ENCODE assay signal across 29 cellular contexts in genomic region chr7:109611656-109612055, GRCh38.
DNase-seq lines count a peak whose midpoint lies in the region; ATAC-seq, FAIRE-seq and TF ChIP-seq lines count a peak whose summit lies in the region.
"Had no signal": no experiment of that assay in that cellular context is flagged by ENCODE, and none has a peak within 500 bp of the region (broad histone marks: within the 10 kb centered on the region; RNA-seq: fewer than 3 reads in every experiment).

No MANE protein-coding gene starts in this region.

- DNase-seq in NCI-H1417 (lab: John Stamatoyannopoulos, UW) (peak in 2 of 3 experiments; percentile 58 to 93), NCI-H69 (lab: John Stamatoyannopoulos, UW) (peak; percentile 89), aorta (no peak), left lung (no peak), NCI-H345 (lab: John Stamatoyannopoulos, UW) (no peak)
- DNase-seq: AML-193; CD8-positive, alpha-beta T cell; DMS 273 treated with DMSO at 0.1 percent for 48 hours; DMS79; GF-D8; H7; KG1; MM.1S; NCI-H1436 treated with DMSO at 0.1 percent for 48 hours; NCI-H2029; NCI-H2227 treated with DMSO at 0.1 percent for 48 hours; NCI-H510A; NCI-H82; NK-92 treated with Interleukin-12 subunit alpha and Interleukin-12 subunit beta, amount 100 ng/mL, for 24 hours; PC-9; T-cell had no signal

- TF ChIP-seq CTCF in left lung (IDR thresholded peaks at IDR 0.05), result no peak

- H3K4me2 ChIP-seq in BLaER1, result peak overlapping the region; percentile 38
- H3K4me2 ChIP-seq: PC-9 had no signal

- H3K4me3 ChIP-seq in BLaER1 (no peak overlapping the region), aorta (ENCODE audit: low read length in 2 of 2) (no peak overlapping the region), left lung (no peak overlapping the region)
- H3K4me3 ChIP-seq: PC-9, SJSA1 had no signal

- WGBS in aorta, 2 donors, result 84 to 85% methylated on average over 1 of the region's 1 CpG

- ATAC-seq in aorta (ENCODE audit: low FRiP score) (no peak), HG02973 (IDR thresholded peaks at IDR 0.05; ENCODE audit: unreplicated experiment) (no peak), left lung (no peak)
- ATAC-seq: CD8-positive, alpha-beta T cell; Right ventricle myocardium inferior; T-cell had no signal

- no peaks in the 10 kb centered on the region for H3K36me3 ChIP-seq in BLaER1
- H3K36me3 ChIP-seq in aorta (ENCODE audit: control insufficient read depth in 1 of 2, insufficient read depth in 2 of 2, low read length in 1 of 2), result no peaks in the 10 kb centered on the region
- no peaks in the 10 kb centered on the region for H3K36me3 ChIP-seq in left lung
- H3K36me3 ChIP-seq: SJSA1 had no signal

- H4K20me1 ChIP-seq in BLaER1, result no peaks in the 10 kb centered on the region

- H3K27ac ChIP-seq in BLaER1 (no peak overlapping the region), aorta (ENCODE audit: low read depth in 1 of 2, low read length in 2 of 2) (no peak overlapping the region), left lung (no peak overlapping the region)
- H3K27ac ChIP-seq: C4-2B, PC-9, SJSA1 had no signal

- H3K9ac ChIP-seq in BLaER1, result no peak overlapping the region

- H3K9me3 ChIP-seq in BLaER1, result no peaks in the 10 kb centered on the region
- H3K9me3 ChIP-seq in aorta (ENCODE audit: control insufficient read depth, low read length), result no peaks in the 10 kb centered on the region
- H3K9me3 ChIP-seq in left lung, result peaks cover 0 to 3% of the 10 kb centered on the region in 2 donors
- H3K9me3 ChIP-seq: SJSA1 had no signal

- H3K27me3 ChIP-seq in BLaER1, result no peaks in the 10 kb centered on the region
- H3K27me3 ChIP-seq in aorta (ENCODE audit: control insufficient read depth in 1 of 2, insufficient read depth in 2 of 2, low read length in 1 of 2), result no peaks in the 10 kb centered on the region
- H3K27me3 ChIP-seq in left lung, result no peaks in the 10 kb centered on the region
- H3K27me3 ChIP-seq: SJSA1 had no signal

- intact Hi-C loops in aorta (cut with DNase I), result no loop called here
- intact Hi-C loops in left lung (cut with DNase I), result no loop called here

- FAIRE-seq in islet of Langerhans (lab: Jason Lieb, UNC), result peak; percentile 21
- FAIRE-seq: GM12892, GM19239 had no signal

- H3K4me1 ChIP-seq in BLaER1, result peaks cover 10% of the 10 kb centered on the region
- H3K4me1 ChIP-seq in aorta (ENCODE audit: control insufficient read depth in 1 of 2, insufficient read depth in 2 of 2, low read length in 2 of 2), result no peaks in the 10 kb centered on the region
- no peaks in the 10 kb centered on the region for H3K4me1 ChIP-seq in left lung
- H3K4me1 ChIP-seq: SJSA1 had no signal

Comparison
In these comparisons a context has a peak if more than half of its experiments do, and no peak if none do; other contexts are left out.
1. DNase-seq: peak in NCI-H1417 (2 of 3) and NCI-H69 (single experiment); none in aorta (0 of 2), left lung (0 of 2) and NCI-H345 (single experiment).